10 cellular contexts compared by ENCODE assay signal in genomic region chr16:12573300-12573699, GRCh38.
DNase-seq lines count a peak whose midpoint lies in the region; ATAC-seq, FAIRE-seq and TF ChIP-seq lines count a peak whose summit lies in the region.
"Had no signal": no experiment of that assay in that cellular context is flagged by ENCODE, and none has a peak within 500 bp of the region (broad histone marks: within the 10 kb centered on the region; RNA-seq: fewer than 3 reads in every experiment).

No MANE protein-coding gene starts in this region.

- H3K4me1 ChIP-seq in BLaER1 (peaks cover 27% of the 10 kb centered on the region), astrocyte (ENCODE audit: insufficient read depth, low read length) (no peaks in the 10 kb centered on the region), mucosa of descending colon (ENCODE audit: low read depth) (no peaks in the 10 kb centered on the region), breast epithelium (no peaks in the 10 kb centered on the region)
- H3K4me1 ChIP-seq: parathyroid adenoma had no signal

- H3K36me3 Mint-ChIP-seq in astrocyte (ENCODE audit: low read depth, unreplicated experiment): peaks cover 19% of the 10 kb centered on the region

- no peak overlapping the region for H3K4me3 ChIP-seq in BLaER1
- no peak overlapping the region for H3K4me3 ChIP-seq in astrocyte (ENCODE audit: insufficient read depth, low read depth, low read length)
- H3K4me3 ChIP-seq in mucosa of descending colon: no peak overlapping the region
- no peak overlapping the region for H3K4me3 ChIP-seq in breast epithelium
- H3K4me3 ChIP-seq: K562 had no signal

- H3K9me3 Mint-ChIP-seq in astrocyte (ENCODE audit: unreplicated experiment): no peaks in the 10 kb centered on the region

- no peak overlapping the region for H2AFZ ChIP-seq in astrocyte (ENCODE audit: low read depth, low read length)
- H2AFZ ChIP-seq: parathyroid adenoma had no signal

- in situ Hi-C loops in KBM-7 (cut with MboI; ENCODE audit: low pct_unique_long_range_greater_than_20kb, low sequenced_read_pairs) (no loop called here), G401 (cut with HindIII; ENCODE audit: low sequenced_read_pairs) (no loop called here)

- peak; percentile 60 for DNase-seq in KBM-7
- DNase-seq in astrocyte (ENCODE audit: low read depth): no peak
- DNase-seq in mucosa of descending colon: peak in 1 of 3 donors; percentile 23
- DNase-seq in breast epithelium (ENCODE audit: low spot score in 2 of 2): no peak
- no peak for DNase-seq in G401 (ENCODE audit: low spot score)
- no peak for DNase-seq in GM19238 (ENCODE audit: insufficient read length, low spot score)
- DNase-seq in NCI-H69 (lab: John Stamatoyannopoulos, UW): no peak

- FAIRE-seq in astrocyte (lab: Jason Lieb, UNC): no peak

- intact Hi-C loops in mucosa of descending colon (cut with DNase I, micrococcal nuclease): no loop called here
- intact Hi-C loops in breast epithelium (cut with DNase I; ENCODE audit: low total_unique reads): no loop called here

- TF ChIP-seq POLR2A in breast epithelium (IDR thresholded peaks at IDR 0.05): no peak

- H4K20me1 ChIP-seq in BLaER1: peaks cover 10% of the 10 kb centered on the region; the same call in 1 of the 2 replicates
- H4K20me1 ChIP-seq in astrocyte (ENCODE audit: insufficient read depth, low read length): no peaks in the 10 kb centered on the region

- TF ChIP-seq CTCF in astrocyte (IDR thresholded peaks at IDR 0.05; ENCODE audit: insufficient read depth, low read depth, low read length): no peak
- TF ChIP-seq CTCF in mucosa of descending colon (IDR thresholded peaks at IDR 0.05): no peak
- TF ChIP-seq CTCF in breast epithelium (IDR thresholded peaks at IDR 0.05): no peak

- H3K27me3 ChIP-seq in BLaER1 (no peaks in the 10 kb centered on the region), astrocyte (ENCODE audit: insufficient read depth, low read length) (no peaks in the 10 kb centered on the region), breast epithelium (no peaks in the 10 kb centered on the region)

- H3K27me3 Mint-ChIP-seq in astrocyte (ENCODE audit: low read depth, unreplicated experiment): no peaks in the 10 kb centered on the region

- H3K4me3 Mint-ChIP-seq in astrocyte (ENCODE audit: unreplicated experiment): no peak overlapping the region

- no peak overlapping the region for H3K9ac ChIP-seq in BLaER1
- H3K9ac ChIP-seq in astrocyte (ENCODE audit: low read length): no peak overlapping the region
- H3K9ac ChIP-seq: parathyroid adenoma had no signal

- peak; percentile 22 for ATAC-seq in mucosa of descending colon

- H3K27ac ChIP-seq in BLaER1 (no peak overlapping the region), astrocyte (ENCODE audit: low read depth, low read length) (no peak overlapping the region), breast epithelium (no peak overlapping the region)
- H3K27ac ChIP-seq: parathyroid adenoma had no signal

- peaks cover 39% of the 10 kb centered on the region for H3K36me3 ChIP-seq in BLaER1
- no peaks in the 10 kb centered on the region for H3K36me3 ChIP-seq in astrocyte (ENCODE audit: insufficient read depth, low read length)
- H3K36me3 ChIP-seq in mucosa of descending colon (ENCODE audit: low read depth): no peaks in the 10 kb centered on the region
- no peaks in the 10 kb centered on the region for H3K36me3 ChIP-seq in breast epithelium

- H3K79me2 ChIP-seq in astrocyte (ENCODE audit: insufficient read depth, low read length): no peaks in the 10 kb centered on the region
- H3K79me2 ChIP-seq: parathyroid adenoma had no signal

- H3K27ac Mint-ChIP-seq in astrocyte (ENCODE audit: unreplicated experiment): peak overlapping the region; percentile 34

- H3K4me2 ChIP-seq in BLaER1 (peak overlapping the region; percentile 66), astrocyte (ENCODE audit: low read length) (no peak overlapping the region)

- no peaks in the 10 kb centered on the region for H3K4me1 Mint-ChIP-seq in astrocyte (ENCODE audit: low read depth, unreplicated experiment)

- H3K9me3 ChIP-seq in BLaER1 (no peaks in the 10 kb centered on the region), astrocyte (ENCODE audit: insufficient read depth, low read depth, low read length) (no peaks in the 10 kb centered on the region), mucosa of descending colon (no peaks in the 10 kb centered on the region), breast epithelium (no peaks in the 10 kb centered on the region)
